35 cellular contexts compared by ENCODE assay signal in genomic region chr7:7481801-7482200, GRCh38. TPM values are rescaled to one million over a fixed set of nuclear protein-coding genes. Genes with fewer than 3 reads are reported as not detected.
"Had no signal": no experiment of that assay in that cellular context is flagged by ENCODE, and none has a peak within 500 bp of the region (broad histone marks: within the 10 kb centered on the region; RNA-seq: fewer than 3 reads in every experiment).

No MANE protein-coding gene starts in this region.

- DNase-seq: Karpas-422, Kasumi-1, MG63, MM.1S, MV-4-11, NCI-H1048, NCI-H1092, NCI-H1092 treated with DMSO at 0.1 percent for 48 hours, NCI-H1105, NCI-H1105 treated with DMSO at 0.1 percent for 48 hours, NCI-H1417, NCI-H1417 treated with DMSO at 0.1 percent for 48 hours, NCI-H1436, NCI-H1436 treated with DMSO at 0.1 percent for 48 hours, NCI-H146, NCI-H1694, NCI-H1694 treated with DMSO at 0.1 percent for 48 hours, NCI-H187, NCI-H187 treated with DMSO at 0.1 percent for 48 hours, NCI-H1930, NCI-H2029, NCI-H2029 treated with DMSO at 0.1 percent for 48 hours, NCI-H2081, NCI-H2081 treated with DMSO at 0.1 percent for 48 hours, NCI-H2107, NCI-H2171, NCI-H2171 treated with DMSO at 0.1 percent for 48 hours, NCI-H2227 treated with DMSO at 0.1 percent for 48 hours, NCI-H226, NCI-H345, NCI-H446, NCI-H446 treated with DMSO at 0.1 percent for 48 hours, NCI-H510A had no signal

- H3K4me2 ChIP-seq: KMS-11 had no signal

- H3K4me3 ChIP-seq: MG63 had no signal

- H3K27ac ChIP-seq: KMS-11 had no signal

- H3K36me3 ChIP-seq: MG63 had no signal

- H3K27me3 ChIP-seq: MG63 had no signal

- H3K9ac ChIP-seq: KMS-11 had no signal

RNA-seq across cellular contexts. Expression of gene COL28A1, which starts 53.9 kb away (rescaled TPM):
- total RNA-seq: M059J had no signal
